8 cellular contexts compared by ENCODE assay signal in the genomic region with DNA sequence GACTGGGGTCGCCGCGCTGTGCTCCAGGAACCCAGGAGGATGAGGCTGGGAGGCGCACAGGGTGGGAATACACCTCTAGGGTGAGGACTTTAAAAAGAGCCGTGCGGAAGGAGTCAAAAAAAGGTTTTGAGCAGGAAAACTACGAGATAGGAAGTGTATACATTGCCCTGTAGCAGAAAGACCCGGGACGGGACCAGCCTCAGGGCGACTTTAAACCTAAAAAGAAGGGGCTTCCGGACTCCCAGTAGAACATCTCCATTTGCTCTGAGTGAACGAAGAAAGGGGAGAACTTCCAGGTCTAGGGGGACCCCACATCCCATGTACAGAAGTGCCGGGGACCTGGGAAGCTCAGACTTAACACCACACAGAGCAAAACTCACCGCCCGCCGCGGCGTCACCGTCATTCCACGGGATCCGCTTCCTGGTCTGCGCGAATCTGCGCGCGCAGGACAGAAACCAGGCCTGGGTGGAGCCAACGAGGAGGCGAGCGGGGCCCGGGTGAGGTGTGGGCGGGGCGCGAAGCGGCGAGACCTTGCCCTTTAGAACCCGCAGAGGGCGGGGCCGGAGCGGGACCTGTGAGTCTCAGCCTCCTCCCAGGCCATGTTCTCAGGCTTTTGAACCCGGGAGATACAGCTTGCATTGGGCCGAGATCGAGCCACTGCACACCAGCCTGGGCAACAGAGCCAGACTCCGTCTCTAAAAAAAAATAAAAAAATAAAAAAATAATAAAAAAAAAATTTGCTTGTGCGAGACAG. TPM values are rescaled to one million over a fixed set of nuclear protein-coding genes. Genes with fewer than 3 reads are reported as not detected.
DNase-seq lines count a peak whose midpoint lies in the region; ATAC-seq and TF ChIP-seq lines count a peak whose summit lies in the region.
"Not testable (repeated sequence)": the region's sequence is repeated elsewhere in the genome, so short reads cannot be mapped to it uniquely, and the experiment has no call there.

TSS of gene ZNF28 (minus strand) at position 428 of the 755 bp plus-strand sequence. CDS start 3,675 bp downstream, outside the sequence.

- H3K4me3 Mint-ChIP-seq in CD4-positive, alpha-beta memory T cell: peak within 1 kb of the TSS; percentile 89 to 97 (median 93)

- H3K27ac ChIP-seq in CD4-positive, alpha-beta memory T cell (ENCODE audit: low read depth, low read length): peak within 1 kb of the TSS; percentile 38
- H3K27ac ChIP-seq in OCI-LY3 (ENCODE audit: low read length); mesodermal cell (ENCODE audit: low read depth, low read length, severe bottlenecking): not testable (repeated sequence)

- H3K36me3 Mint-ChIP-seq in CD4-positive, alpha-beta memory T cell: peaks cover 25 to 28% of the 10 kb centered on the region in 2 donors

- H2AFZ ChIP-seq in OCI-LY3 (ENCODE audit: low read depth, low read length): not testable (repeated sequence)

- CTCF ChIA-PET in CD4-positive, alpha-beta memory T cell (lab: Charles Lee; ENCODE audit: partially characterized antibody): interaction anchor here (0.8 kb wide), 1 partner anchor 77 kb away, joined by 3 read pairs; no protein-coding TSS in a partner anchor

- not testable (repeated sequence) for H3K9me3 ChIP-seq in CD4-positive, alpha-beta memory T cell (ENCODE audit: control insufficient read depth in 1 of 2, low read length in 2 of 2); OCI-LY3 (ENCODE audit: insufficient read depth, low read length); mesodermal cell (ENCODE audit: control insufficient read depth, low read length)

- peak within 1 kb of the TSS; percentile 76 for H3K9ac ChIP-seq in OCI-LY3 (ENCODE audit: low read length)

- intact Hi-C loops in CD4-positive, alpha-beta memory T cell (cut with micrococcal nuclease): not testable (repeated sequence)

- not testable (repeated sequence) for H3K27me3 ChIP-seq in CD4-positive, alpha-beta memory T cell (ENCODE audit: insufficient read depth, low read length); OCI-LY3 (ENCODE audit: low read depth, low read length)

- peak; percentile 39 for ATAC-seq in GM19468 (IDR thresholded peaks at IDR 0.05; ENCODE audit: extremely low read depth, unreplicated experiment)

- TF ChIP-seq CTCF in OCI-LY3 (IDR thresholded peaks at IDR 0.05; ENCODE audit: low read depth, low read length): not testable (repeated sequence)

- peaks cover 13 to 28% (median 17%) of the 10 kb centered on the region in 4 donors for H3K4me1 Mint-ChIP-seq in CD4-positive, alpha-beta memory T cell

- DNase-seq in CD4-positive, alpha-beta memory T cell: peak; percentile 60 to 71 (median 63)
- peak; percentile 47 for DNase-seq in HK-2 (ENCODE audit: unreplicated experiment)
- DNase-seq in activated T-cell treated with anti-CD3 and anti-CD28 coated beads for 24 hours (ENCODE audit: low read depth): peak; percentile 45
- peak; percentile 22 for DNase-seq in epidermal melanocyte (ENCODE audit: insufficient read length, low spot score)
- DNase-seq in stimulated activated CD4-positive, alpha-beta T cell treated with anti-CD3 and anti-CD28 coated beads, TNF-alpha, amount 100 ng/mL, for 4 hours (ENCODE audit: low read depth in 3 of 3): peak; percentile 29 to 42 (median 36)

- not testable (repeated sequence) for H3K36me3 ChIP-seq in CD4-positive, alpha-beta memory T cell (ENCODE audit: insufficient read depth, low read length); OCI-LY3 (replicated peaks; ENCODE audit: low read depth, low read length)
- H3K36me3 ChIP-seq in mesodermal cell (ENCODE audit: control insufficient read depth, insufficient read depth, low read length): peaks cover 18% of the 10 kb centered on the region

- 0 to 1% methylated on average over 11 to 16 of the region's 44 CpGs for WGBS in mesodermal cell (ENCODE audit: insufficient coverage in 2 of 2), 2 experiments

- peak within 1 kb of the TSS; percentile 73 to 92 (median 91) for H3K27ac Mint-ChIP-seq in CD4-positive, alpha-beta memory T cell

- peak within 1 kb of the TSS; percentile 87 for H3K4me2 ChIP-seq in OCI-LY3 (ENCODE audit: low read length)

- POLR2A ChIA-PET in CD4-positive, alpha-beta memory T cell (lab: Charles Lee; ENCODE audit: partially characterized antibody): not testable (repeated sequence)

- not testable (repeated sequence) for H3K4me1 ChIP-seq in CD4-positive, alpha-beta memory T cell (ENCODE audit: insufficient read depth, low read length); OCI-LY3 (ENCODE audit: low read length); mesodermal cell (ENCODE audit: control insufficient read depth, insufficient read depth, low read length, poor library complexity, severe bottlenecking)

- not testable (repeated sequence) for H3K27me3 Mint-ChIP-seq in CD4-positive, alpha-beta memory T cell

- H3K9me3 Mint-ChIP-seq in CD4-positive, alpha-beta memory T cell: peaks cover 0 to 26% (median 7%) of the 10 kb centered on the region in 8 donors

- peaks cover 12% of the 10 kb centered on the region for H3K79me2 ChIP-seq in OCI-LY3 (ENCODE audit: low read length)

- H4K20me1 ChIP-seq in OCI-LY3 (ENCODE audit: insufficient read depth, low read length): not testable (repeated sequence)

- H3K4me3 ChIP-seq in CD4-positive, alpha-beta memory T cell (ENCODE audit: low read length in 2 of 2): peak within 1 kb of the TSS; percentile 47 to 66
- H3K4me3 ChIP-seq in OCI-LY3 (ENCODE audit: low read length) (peak within 1 kb of the TSS; percentile 86), mesodermal cell (ENCODE audit: extremely low read depth, insufficient read depth, low read length, poor library complexity, severe bottlenecking) (peak within 1 kb of the TSS; percentile 56)

RNA-seq across cellular contexts. Expression of gene ZNF28, which starts in this region (rescaled TPM):
- 10 to 100 TPM; 21.6 to 24.6 TPM for total RNA-seq in CD4-positive, alpha-beta memory T cell
- polyA plus RNA-seq in CD4-positive, alpha-beta memory T cell: 10 to 100 TPM; 14.9 to 21.5 TPM
- 17.6 TPM for polyA plus RNA-seq in mesodermal cell (2013, experiment 1 of 2)
- 12.7 TPM for polyA plus RNA-seq in mesodermal cell (2013, experiment 2 of 2)
